In genomic region chr17:31598921-31599571, GRCh38 we compare ENCODE assay signal across 15 cellular contexts.
DNase-seq lines count a peak whose midpoint lies in the region; ATAC-seq and TF ChIP-seq lines count a peak whose summit lies in the region.
"Had no signal": no experiment of that assay in that cellular context is flagged by ENCODE, and none has a peak within 500 bp of the region (broad histone marks: within the 10 kb centered on the region; RNA-seq: fewer than 3 reads in every experiment).

No MANE protein-coding gene starts in this region.

- H3K9me3 Mint-ChIP-seq in chondrocyte (ENCODE audit: low read depth) (no peaks in the 10 kb centered on the region), osteocyte (ENCODE audit: unreplicated experiment) (no peaks in the 10 kb centered on the region)
- H3K9me3 Mint-ChIP-seq: activated T-cell treated with anti-CD3 and anti-CD28 coated beads, Interleukin-2, amount 50 U/mL, for 24 hours; T-helper 2 cell treated with Interferon-gamma antibody and Interleukin-4, amounts not matched to agents 5 μg/mL and 100 μg/mL, for 36 hours had no signal

- TF ChIP-seq CTCF in chondrocyte (IDR thresholded peaks at IDR 0.05), result no peak
- no peak for TF ChIP-seq CTCF in osteocyte (IDR thresholded peaks at IDR 0.05)
- TF ChIP-seq CTCF in gastrocnemius medialis (IDR thresholded peaks at IDR 0.05 in 4 of 5, conservative IDR thresholded peaks at IDR 0.05 in 1 of 5), result no peak

- intact Hi-C loops in gastrocnemius medialis (cut with DNase I; ENCODE audit: low total_unique reads), result loop anchor here (5.0 kb wide), 1 partner anchor 112 kb away; no protein-coding TSS in a partner anchor

- H3K4me3 Mint-ChIP-seq in chondrocyte (ENCODE audit: unreplicated experiment) (no peak overlapping the region), osteocyte (ENCODE audit: unreplicated experiment) (no peak overlapping the region)
- H3K4me3 Mint-ChIP-seq: activated CD4-positive, alpha-beta T cell treated with anti-CD3 and anti-CD28 coated beads for 36 hours; activated T-cell treated with anti-CD3 and anti-CD28 coated beads, Interleukin-2, amount 50 U/mL, for 24 hours; T-helper 2 cell treated with Interferon-gamma antibody and Interleukin-4, amounts not matched to agents 5 μg/mL and 100 μg/mL, for 36 hours had no signal

- DNase-seq in DMS53 (lab: John Stamatoyannopoulos, UW), result peak; percentile 82
- DNase-seq in NCI-H146 treated with DMSO at 0.1 percent for 48 hours (lab: John Stamatoyannopoulos, UW; ENCODE audit: unreplicated experiment), result peak; percentile 29
- DNase-seq in chondrocyte (ENCODE audit: low spot score), result peak; percentile 53
- DNase-seq in osteocyte (ENCODE audit: extremely low spot score, unreplicated experiment), result no peak
- no peak for DNase-seq in gastrocnemius medialis
- DNase-seq in DMS 273 treated with DMSO at 0.1 percent for 48 hours (lab: John Stamatoyannopoulos, UW), result no peak
- DNase-seq in LoVo (ENCODE audit: low spot score), result no peak
- DNase-seq in HAP-1 (ENCODE audit: low spot score in 2 of 2), result no peak
- DNase-seq: activated CD4-positive, alpha-beta T cell treated with anti-CD3 and anti-CD28 coated beads for 36 hours; activated T-cell treated with anti-CD3 and anti-CD28 coated beads, Interleukin-2, amount 50 U/mL, for 24 hours; C1 segment of cervical spinal cord; NCI-H524 treated with DMSO at 0.1 percent for 48 hours; stimulated activated CD4-positive, alpha-beta T cell treated with anti-CD3 and anti-CD28 coated beads, Interleukin-15, amount 100 ng/mL, for 24 hours had no signal

- H3K27ac Mint-ChIP-seq in chondrocyte (ENCODE audit: unreplicated experiment) (peak overlapping the region; percentile 66), osteocyte (ENCODE audit: unreplicated experiment) (peak overlapping the region; percentile 62)
- H3K27ac Mint-ChIP-seq: activated CD4-positive, alpha-beta T cell treated with anti-CD3 and anti-CD28 coated beads for 36 hours; activated T-cell treated with anti-CD3 and anti-CD28 coated beads, Interleukin-2, amount 50 U/mL, for 24 hours; T-helper 2 cell treated with Interferon-gamma antibody and Interleukin-4, amounts not matched to agents 5 μg/mL and 100 μg/mL, for 36 hours had no signal

- no peak for ATAC-seq in gastrocnemius medialis
- ATAC-seq: activated CD4-positive, alpha-beta T cell treated with anti-CD3 and anti-CD28 coated beads for 36 hours had no signal

- H3K27me3 ChIP-seq in gastrocnemius medialis, result no peaks in the 10 kb centered on the region
- no peaks in the 10 kb centered on the region for H3K27me3 ChIP-seq in HAP-1 (ENCODE audit: low read depth)

- H3K4me3 ChIP-seq in gastrocnemius medialis (no peak overlapping the region), HAP-1 (no peak overlapping the region)
- H3K4me3 ChIP-seq: prostate gland had no signal

- H3K36me3 ChIP-seq in gastrocnemius medialis (no peaks in the 10 kb centered on the region), HAP-1 (replicated peaks) (no peaks in the 10 kb centered on the region)
- H3K36me3 ChIP-seq: prostate gland had no signal

- no peaks in the 10 kb centered on the region for H3K9me3 ChIP-seq in gastrocnemius medialis
- no peaks in the 10 kb centered on the region for H3K9me3 ChIP-seq in HAP-1
- H3K9me3 ChIP-seq: prostate gland had no signal

- H3K4me1 Mint-ChIP-seq in chondrocyte (ENCODE audit: low read depth), result peaks cover 64% of the 10 kb centered on the region
- peaks cover 55% of the 10 kb centered on the region for H3K4me1 Mint-ChIP-seq in osteocyte (ENCODE audit: unreplicated experiment)

- no peak for TF ChIP-seq POLR2A in gastrocnemius medialis (IDR thresholded peaks at IDR 0.05)

- peaks cover 6% of the 10 kb centered on the region for H3K36me3 Mint-ChIP-seq in chondrocyte (ENCODE audit: low read depth)
- no peaks in the 10 kb centered on the region for H3K36me3 Mint-ChIP-seq in osteocyte (ENCODE audit: unreplicated experiment)

- in situ Hi-C loops in gastrocnemius medialis (cut with MboI; ENCODE audit: low sequenced_read_pairs in 4 of 4), result no loop called here
- in situ Hi-C loops in HAP-1 (cut with MboI; ENCODE audit: low sequenced_read_pairs), result no loop called here

- H3K4me1 ChIP-seq in gastrocnemius medialis (peaks cover 17 to 23% of the 10 kb centered on the region in 2 donors), HAP-1 (no peaks in the 10 kb centered on the region)
- H3K4me1 ChIP-seq: prostate gland had no signal

- H3K27me3 Mint-ChIP-seq in chondrocyte (ENCODE audit: low read depth), result no peaks in the 10 kb centered on the region
- no peaks in the 10 kb centered on the region for H3K27me3 Mint-ChIP-seq in osteocyte (ENCODE audit: unreplicated experiment)
- H3K27me3 Mint-ChIP-seq: activated CD4-positive, alpha-beta T cell treated with anti-CD3 and anti-CD28 coated beads for 36 hours; activated T-cell treated with anti-CD3 and anti-CD28 coated beads, Interleukin-2, amount 50 U/mL, for 24 hours had no signal

- no peak overlapping the region for H3K27ac ChIP-seq in gastrocnemius medialis
- H3K27ac ChIP-seq: prostate gland had no signal

Comparison
In these comparisons a context has a peak if more than half of its experiments do, and no peak if none do; other contexts are left out.
1. DNase-seq: peak in DMS53 (single experiment), NCI-H146 treated with DMSO at 0.1 percent for 48 hours (single experiment) and chondrocyte (single experiment); none in osteocyte (single experiment), gastrocnemius medialis (0 of 2), DMS 273 treated with DMSO at 0.1 percent for 48 hours (single experiment), LoVo (single experiment) and HAP-1 (0 of 2).